ENCODE assay signal across 28 cellular contexts in the genomic region with DNA sequence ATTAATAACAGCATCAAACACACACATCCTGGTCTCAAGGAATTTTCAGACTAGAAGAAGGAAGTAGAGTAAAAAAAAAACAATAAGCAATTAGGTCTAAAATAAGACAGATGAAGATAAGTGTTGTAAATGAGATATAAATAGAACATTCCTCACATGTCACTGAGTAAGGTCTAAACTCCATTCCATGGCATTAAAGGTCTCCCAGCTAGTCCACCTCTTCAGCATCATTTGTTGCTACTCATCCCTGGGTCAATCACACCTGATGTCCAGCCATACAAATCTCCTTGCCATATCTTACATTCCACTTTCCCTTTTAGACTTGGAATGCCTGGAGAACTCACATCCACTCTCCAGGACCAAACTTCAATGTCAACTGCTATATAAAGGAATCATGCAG.
"Had no signal": no experiment of that assay in that cellular context is flagged by ENCODE, and none has a peak within 500 bp of the region (broad histone marks: within the 10 kb centered on the region; RNA-seq: fewer than 3 reads in every experiment).

No MANE protein-coding gene starts in this region.

- H3K4me1 Mint-ChIP-seq: activated CD4-positive, alpha-beta memory T cell treated with anti-CD3 and anti-CD28 coated beads, Interleukin-2, amount 10 ng/mL, durations not matched to agents 7 days and 5 days had no signal

- H3K4me3 Mint-ChIP-seq: activated CD4-positive, alpha-beta memory T cell treated with anti-CD3 and anti-CD28 coated beads, Interleukin-2, amount 10 ng/mL, durations not matched to agents 7 days and 5 days; activated naive CD4-positive, alpha-beta T cell treated with anti-CD3 and anti-CD28 coated beads for 36 hours; activated T-cell treated with anti-CD3 and anti-CD28 coated beads, Interleukin-2, amount 50 U/mL, for 24 hours; activated T-helper 1 cell treated with anti-CD3 and anti-CD28 coated beads, Interleukin-12 subunit alpha, Interleukin-12 subunit beta, Interleukin-2, Interleukin-4 antibody, amounts not matched to agents 30 ng/mL and 10 ng/mL and 1 ng/mL, durations not matched to agents 14 hours and 24 hours and 36 hours had no signal

- H3K36me3 Mint-ChIP-seq: activated naive CD4-positive, alpha-beta T cell treated with anti-CD3 and anti-CD28 coated beads, Interleukin-2, amount 50 U/mL, for 72 hours had no signal

- H3K9me3 Mint-ChIP-seq: activated T-helper 1 cell treated with anti-CD3 and anti-CD28 coated beads, Interleukin-12 subunit alpha, Interleukin-12 subunit beta, Interleukin-2, Interleukin-4 antibody, amounts not matched to agents 30 ng/mL and 10 ng/mL and 1 ng/mL, durations not matched to agents 14 hours and 24 hours and 36 hours had no signal

- DNase-seq: activated CD4-positive, alpha-beta memory T cell treated with anti-CD3 and anti-CD28 coated beads, Interleukin-2, amount 10 ng/mL, durations not matched to agents 7 days and 5 days; activated CD4-positive, alpha-beta T cell treated with anti-CD3 and anti-CD28 coated beads for 1 hour; activated CD4-positive, alpha-beta T cell treated with anti-CD3 and anti-CD28 coated beads for 48 hours; activated CD4-positive, CD25-positive, alpha-beta regulatory T cell; activated gamma-delta T cell treated with Interleukin-2 at 50 U/mL for 16 hours; activated naive CD4-positive, alpha-beta T cell treated with anti-CD3 and anti-CD28 coated beads for 36 hours; activated T-cell treated with anti-CD3 and anti-CD28 coated beads, Interleukin-2, amount 50 U/mL, for 24 hours; adrenal gland; body of pancreas; caudate nucleus; Karpas-422; KBM-7; MG63; NCI-H1092; NCI-H1436 treated with DMSO at 0.1 percent for 48 hours; NCI-H1694 treated with DMSO at 0.1 percent for 48 hours; NCI-H2029; NCI-H345; NCI-H524 treated with DMSO at 0.1 percent for 48 hours; RPMI8226; SIG-M5; SW 1271; T-helper 1 cell; T1000; WERI-Rb-1 had no signal

- ATAC-seq: activated naive CD4-positive, alpha-beta T cell treated with anti-CD3 and anti-CD28 coated beads, Interleukin-2, amount 50 U/mL, for 72 hours; body of pancreas; Panc1 had no signal

- H3K27me3 Mint-ChIP-seq: activated CD4-positive, alpha-beta memory T cell treated with anti-CD3 and anti-CD28 coated beads, Interleukin-2, amount 10 ng/mL, durations not matched to agents 7 days and 5 days; activated T-cell treated with anti-CD3 and anti-CD28 coated beads, Interleukin-2, amount 50 U/mL, for 24 hours had no signal
